8 cellular contexts compared by ENCODE assay signal in genomic region chr4:24582235-24582863, GRCh38. TPM values are rescaled to one million over a fixed set of nuclear protein-coding genes. Genes with fewer than 3 reads are reported as not detected.
DNase-seq lines count a peak whose midpoint lies in the region; ATAC-seq and TF ChIP-seq lines count a peak whose summit lies in the region.

No MANE protein-coding gene starts in this region.

- peaks cover 15 to 16% of the 10 kb centered on the region in 2 donors for H3K4me1 ChIP-seq in mucosa of rectum (ENCODE audit: control insufficient read depth in 2 of 2, insufficient read depth in 2 of 2, low read length in 2 of 2)

- H3K9ac ChIP-seq in mucosa of rectum (ENCODE audit: low read depth in 1 of 2, low read length in 2 of 2), result peak overlapping the region in 1 of 2 donors; percentile 100

- no peaks in the 10 kb centered on the region for H3K36me3 Mint-ChIP-seq in chondrocyte (ENCODE audit: low read depth)

- in situ Hi-C loops in KBM-7 (cut with MboI; ENCODE audit: low pct_unique_long_range_greater_than_20kb, low sequenced_read_pairs), result no loop called here

- no peak for DNase-seq in AG10803 (ENCODE audit: low read depth)
- DNase-seq in KBM-7, result peak; percentile 13
- DNase-seq in chondrocyte (ENCODE audit: low spot score), result no peak
- DNase-seq in DMS114 treated with DMSO at 0.1 percent for 48 hours (lab: John Stamatoyannopoulos, UW; ENCODE audit: unreplicated experiment), result no peak
- no peak for DNase-seq in dedifferentiated amniotic fluid mesenchymal stem cell (ENCODE audit: extremely low spot score)

- no peaks in the 10 kb centered on the region for H3K9me3 Mint-ChIP-seq in chondrocyte (ENCODE audit: low read depth)

- no peaks in the 10 kb centered on the region for H3K27me3 ChIP-seq in mucosa of rectum (ENCODE audit: control insufficient read depth in 2 of 2, insufficient read depth in 2 of 2, low read length in 2 of 2)

- no peaks in the 10 kb centered on the region for H3K27me3 Mint-ChIP-seq in chondrocyte (ENCODE audit: low read depth)

- H3K4me3 ChIP-seq in AG10803 (ENCODE audit: low read length) (peak overlapping the region; percentile 96), mucosa of rectum (ENCODE audit: low read length in 2 of 2) (peak overlapping the region; percentile 98 to 100)

- no peak overlapping the region for H3K27ac ChIP-seq in mucosa of rectum (ENCODE audit: low read depth in 2 of 2, low read length in 2 of 2)

- peaks cover 48% of the 10 kb centered on the region for H3K4me1 Mint-ChIP-seq in chondrocyte (ENCODE audit: low read depth)

- no peak for ATAC-seq in GM18858 (IDR thresholded peaks at IDR 0.05; ENCODE audit: unreplicated experiment)
- no peak for ATAC-seq in esophagus mucosa

- peak overlapping the region; percentile 90 for H3K4me3 Mint-ChIP-seq in chondrocyte (ENCODE audit: unreplicated experiment)

- peaks cover 0 to 3% of the 10 kb centered on the region in 2 donors for H3K36me3 ChIP-seq in mucosa of rectum (ENCODE audit: control insufficient read depth in 2 of 2, insufficient read depth in 2 of 2, low read length in 2 of 2)

- TF ChIP-seq CTCF in AG10803 (conservative IDR thresholded peaks at IDR 0.05; ENCODE audit: low read length) (no peak), chondrocyte (IDR thresholded peaks at IDR 0.05) (no peak)

- H3K27ac Mint-ChIP-seq in chondrocyte (ENCODE audit: unreplicated experiment), result peak overlapping the region; percentile 92

- no peaks in the 10 kb centered on the region for H3K9me3 ChIP-seq in mucosa of rectum (ENCODE audit: control insufficient read depth in 2 of 2, low read length in 2 of 2)

RNA-seq across cellular contexts. Expression of gene DHX15, which starts 2.0 kb away (rescaled TPM):
- total RNA-seq in chondrocyte, result 77.4 to 91.6 TPM (median 79.1 TPM) in 3 replicates
- total RNA-seq in esophagus mucosa, result 68.1 TPM
